ENCODE assay signal across 8 cellular contexts in genomic region chr7:93890464-93891068, GRCh38. TPM values are rescaled to one million over a fixed set of nuclear protein-coding genes. Genes with fewer than 3 reads are reported as not detected.
DNase-seq lines count a peak whose midpoint lies in the region; ATAC-seq and TF ChIP-seq lines count a peak whose summit lies in the region.

Gene TFPI2 (minus strand): TSS chr7:93890753. CDS start chr7:93890678, 75 bp downstream.

- peak within 1 kb of the TSS; percentile 71 for H3K27ac ChIP-seq in IMR-90 (ENCODE audit: insufficient read depth, low read length)
- peak within 1 kb of the TSS; percentile 73 for H3K27ac ChIP-seq in brain microvascular endothelial cell

- peak; percentile 33; the same call in 1 of the 2 replicates for TF ChIP-seq RAD21 in IMR-90 (IDR thresholded peaks at IDR 0.05; ENCODE audit: low read length)

- CTCF ChIA-PET in IMR-90 (lab: Yijun Ruan, JAX) = interaction anchor here (0.6 to 1.1 kb wide), 3 partner anchors 8 to 200 kb away, joined by 3 read pairs; partner anchors contain the start of gene GNGT1

- no peaks in the 10 kb centered on the region; the same call in 1 of the 2 replicates for H4K20me1 ChIP-seq in IMR-90 (ENCODE audit: insufficient read depth, low read length)

- peak within 1 kb of the TSS; percentile 77 for H3K9ac ChIP-seq in IMR-90 (ENCODE audit: low read depth, low read length)

- no TSS peak for BruUV-seq in IMR-90 (replicated peaks; lab: Mats Ljungman, UMichigan)

- no peak within 1 kb of the TSS for H2AK5ac ChIP-seq in IMR-90 (ENCODE audit: low read depth, low read length)

- H3K4ac ChIP-seq in IMR-90 (ENCODE audit: low read depth, low read length) = peak within 1 kb of the TSS; percentile 22

- 0 out of 2 replicates have a peak within 1 kb of the TSS, but pooled peaks have one; percentile 10 for H3K14ac ChIP-seq in IMR-90 (replicated peaks; ENCODE audit: low read depth, low read length)

- peak within 1 kb of the TSS; percentile 45; the same call in 1 of the 2 replicates for H2BK120ac ChIP-seq in IMR-90 (ENCODE audit: low read depth, low read length)

- H3K79me1 ChIP-seq in IMR-90 (ENCODE audit: low read depth in 1 of 2, low read length in 2 of 2) = no peaks in the 10 kb centered on the region

- WGBS in IMR-90 (ENCODE audit: extremely low coverage in 2 of 2, insufficient read length in 1 of 2), 2 experiments = 1% methylated on average over 16 of the region's 49 CpGs; no CpG with 5 or more reads in 1 of the 2 experiments

- no peak within 1 kb of the TSS for H4K91ac ChIP-seq in IMR-90 (ENCODE audit: insufficient read depth, low read depth, low read length)

- no peaks in the 10 kb centered on the region for H3K9me1 ChIP-seq in IMR-90 (ENCODE audit: insufficient read depth, low read length)

- H2BK15ac ChIP-seq in IMR-90 (ENCODE audit: low read depth, low read length) = no peak within 1 kb of the TSS; the same call in 2 of the 3 replicates

- peak within 1 kb of the TSS; percentile 37 for H2AK9ac ChIP-seq in IMR-90 (replicated peaks; ENCODE audit: low read depth, low read length, poor library complexity)

- dilution Hi-C loops in IMR-90 (cut with HindIII; ENCODE audit: low sequenced_read_pairs, unreplicated experiment) = no loop called here

- H2BK5ac ChIP-seq in IMR-90 (ENCODE audit: low read depth, low read length, poor library complexity, severe bottlenecking) = peak within 1 kb of the TSS; percentile 37

- peak within 1 kb of the TSS; percentile 90 for H2AFZ ChIP-seq in IMR-90 (replicated peaks; ENCODE audit: low read length, poor library complexity)

- ATAC-seq in GM19455 (IDR thresholded peaks at IDR 0.05; ENCODE audit: unreplicated experiment) (peak; percentile 57), IMR-90 (ENCODE audit: low read depth) (peak; percentile 72), GM18517 (IDR thresholded peaks at IDR 0.05; ENCODE audit: unreplicated experiment) (no peak)

- no peak within 1 kb of the TSS for H2BK20ac ChIP-seq in IMR-90 (ENCODE audit: low read depth, low read length)

- H3K4me2 ChIP-seq in IMR-90 (ENCODE audit: low read depth, low read length) = peak within 1 kb of the TSS; percentile 94

- H4K8ac ChIP-seq in IMR-90 (ENCODE audit: low read depth in 2 of 2, low read length in 2 of 2) = peak within 1 kb of the TSS; percentile 30 to 46; a peak in 2 of 4 replicates

- peaks cover 2% of the 10 kb centered on the region; the same call in 1 of the 2 replicates for H3K4me1 ChIP-seq in IMR-90 (ENCODE audit: control insufficient read depth, insufficient read depth, low read length)

- H3K27me3 ChIP-seq in IMR-90 (ENCODE audit: control insufficient read depth, insufficient read depth, low read length) = no peaks in the 10 kb centered on the region
- no peaks in the 10 kb centered on the region for H3K27me3 ChIP-seq in brain microvascular endothelial cell (replicated peaks)
- no peaks in the 10 kb centered on the region for H3K27me3 ChIP-seq in kidney epithelial cell (ENCODE audit: control insufficient read depth, insufficient read depth, low read length)

- peak within 1 kb of the TSS; percentile 3; the same call in 1 of the 2 replicates for H4K5ac ChIP-seq in IMR-90 (ENCODE audit: low read depth, low read length)

- H3K18ac ChIP-seq in IMR-90 (ENCODE audit: low read depth, low read length) = peak within 1 kb of the TSS; percentile 74; the same call in 1 of the 2 replicates

- H3K23ac ChIP-seq in IMR-90 (ENCODE audit: low read depth, low read length) = peak within 1 kb of the TSS; percentile 45; the same call in 1 of the 2 replicates

- DNase-seq in AG20443 (ENCODE audit: low spot score) (peak; percentile 63), IMR-90 (peak; percentile 83), brain microvascular endothelial cell (peak; percentile 93), kidney epithelial cell (ENCODE audit: low read depth) (peak; percentile 73), NCI-H2196 treated with DMSO at 0.1 percent for 48 hours (lab: John Stamatoyannopoulos, UW; ENCODE audit: unreplicated experiment) (no peak)
- DNase-seq in stimulated activated CD8-positive, alpha-beta memory T cell treated with anti-CD3 and anti-CD28 coated beads, Interleukin-2, amount 100 ng/mL, for 48 hours (ENCODE audit: low read depth in 2 of 2) = peak; percentile 26

- TF ChIP-seq CTCF in IMR-90 (conservative IDR thresholded peaks at IDR 0.05; ENCODE audit: low read depth, low read length) = peak; percentile 18; the same call in 1 of the 2 replicates
- TF ChIP-seq CTCF in brain microvascular endothelial cell (IDR thresholded peaks at IDR 0.05; ENCODE audit: low read depth, low read length, missing control alignments) = no peak
- TF ChIP-seq CTCF in kidney epithelial cell (IDR thresholded peaks at IDR 0.05; ENCODE audit: insufficient read depth, low read length, poor library complexity, severe bottlenecking) = peak; percentile 40

- peak within 1 kb of the TSS; percentile 14; the same call in 1 of the 2 replicates for H3K56ac ChIP-seq in IMR-90 (ENCODE audit: extremely low read depth, insufficient read depth, low read length)

- in situ Hi-C loops in IMR-90 (cut with MboI; ENCODE audit: low sequenced_read_pairs) (no loop called here), brain microvascular endothelial cell (cut with HindIII; ENCODE audit: low pct_ligation_motif_present, low sequenced_read_pairs) (no loop called here)

- no peaks in the 10 kb centered on the region for H3K9me3 ChIP-seq in IMR-90 (ENCODE audit: control insufficient read depth, insufficient read depth, low read length)

- POLR2A ChIA-PET in IMR-90 (lab: Charles Lee; ENCODE audit: unreplicated experiment) = no interaction called here

- H3K4me3 ChIP-seq in IMR-90 (ENCODE audit: insufficient read depth, low read depth, low read length) = peak within 1 kb of the TSS; percentile 69
- peak within 1 kb of the TSS; percentile 79 for H3K4me3 ChIP-seq in brain microvascular endothelial cell (ENCODE audit: low read depth, low read length)
- H3K4me3 ChIP-seq in kidney epithelial cell (ENCODE audit: low read depth, low read length) = peak within 1 kb of the TSS; percentile 89

- H3K36me3 ChIP-seq in IMR-90 (ENCODE audit: control insufficient read depth, insufficient read depth, low read length) (no peaks in the 10 kb centered on the region; the same call in 1 of the 2 replicates), brain microvascular endothelial cell (replicated peaks) (no peaks in the 10 kb centered on the region), kidney epithelial cell (ENCODE audit: control insufficient read depth, insufficient read depth, low read length) (no peaks in the 10 kb centered on the region)

- TF ChIP-seq POLR2A in IMR-90 (IDR thresholded peaks at IDR 0.05; ENCODE audit: low read depth, low read length) = peak; percentile 92

- intact Hi-C loops in IMR-90 (cut with micrococcal nuclease) = loop anchor here (5.0 kb wide), 1 partner anchor 112 kb away; the partner anchor contains the start of gene BET1

TF ChIP-seq in IMR-90, 13 proteins besides CTCF, POLR2A, EP300 and RAD21:
- TF ChIP-seq USF2 (IDR thresholded peaks at IDR 0.05; ENCODE audit: low read depth, low read length) = no peak
- TF ChIP-seq SMC3 (IDR thresholded peaks at IDR 0.05; ENCODE audit: low read depth, low read length) = 0 out of 2 replicates have a peak, but pooled peaks have one; percentile 11
- TF ChIP-seq MAZ (IDR thresholded peaks at IDR 0.05; ENCODE audit: borderline replicate concordance, low read depth, low read length) = 0 out of 2 replicates have a peak, but pooled peaks have one; percentile 37
- no peak for TF ChIP-seq RFX5 (IDR thresholded peaks at IDR 0.05; ENCODE audit: low read depth, low read length)
- peak; percentile 30; the same call in 1 of the 2 replicates for TF ChIP-seq FOS (IDR thresholded peaks at IDR 0.05; ENCODE audit: low read depth, low read length)
- TF ChIP-seq MAFK (IDR thresholded peaks at IDR 0.05; ENCODE audit: low read depth, low read length) = peak; percentile 85

RNA-seq across cellular contexts. Expression of gene TFPI2, which starts in this region (rescaled TPM):
- total RNA-seq in IMR-90 (2012; rRNA removed) (48.9 and 53.6 TPM in 2 replicates), kidney epithelial cell (33.7 and 52.9 TPM in 2 replicates)
- 99.0 and 121 TPM in 2 replicates for polyA plus RNA-seq in IMR-90 (2012; rRNA removed)
- polyA plus RNA-seq in IMR-90 (2012; cell fraction: cytosol; rRNA removed) = 55.1 and 97.0 TPM in 2 replicates
- polyA plus RNA-seq in IMR-90 (2012; cell fraction: nucleus; rRNA removed; ENCODE audit: low replicate concordance) = 41.5 and 59.6 TPM in 2 replicates
